Comparison of ENCODE assay signal across 8 cellular contexts in genomic region chr13:51764184-51765141, GRCh38. TPM values are rescaled to one million over a fixed set of nuclear protein-coding genes. Genes with fewer than 3 reads are reported as not detected.
A peak's percentile ranks its signal among the peaks of the same experiment; 100 is the strongest.
DNase-seq lines count a peak whose midpoint lies in the region; ATAC-seq and TF ChIP-seq lines count a peak whose summit lies in the region.

No MANE protein-coding gene starts in this region.

- peak; percentile 58 for ATAC-seq in HG03097 (IDR thresholded peaks at IDR 0.05; ENCODE audit: low FRiP score, unreplicated experiment)

- H3K9me3 Mint-ChIP-seq in MCF 10A (ENCODE audit: unreplicated experiment) (no peaks in the 10 kb centered on the region), mesothelial cell of epicardium (no peaks in the 10 kb centered on the region)

- no peaks in the 10 kb centered on the region for H3K27me3 Mint-ChIP-seq in MCF 10A (ENCODE audit: insufficient read depth, unreplicated experiment)
- H3K27me3 Mint-ChIP-seq in mesothelial cell of epicardium (ENCODE audit: low read depth) = no peaks in the 10 kb centered on the region

- H3K36me3 Mint-ChIP-seq in MCF 10A (ENCODE audit: insufficient read depth, unreplicated experiment) (peaks cover 61% of the 10 kb centered on the region), mesothelial cell of epicardium (peaks cover 1% of the 10 kb centered on the region)

- H3K27ac ChIP-seq in breast epithelium = peak overlapping the region; percentile 73 to 87
- peak overlapping the region; percentile 77 for H3K27ac ChIP-seq in layer of hippocampus (ENCODE audit: low read depth, low read length)

- peaks cover 0 to 4% of the 10 kb centered on the region in 2 donors for H3K4me1 ChIP-seq in breast epithelium

- intact Hi-C loops in breast epithelium (cut with DNase I; ENCODE audit: low total_unique reads) (no loop called here), MCF 10A (cut with micrococcal nuclease) (no loop called here)

- H3K36me3 ChIP-seq in breast epithelium = no peaks in the 10 kb centered on the region

- no peaks in the 10 kb centered on the region for H3K9me3 ChIP-seq in breast epithelium

- no peak for TF ChIP-seq CTCF in breast epithelium (IDR thresholded peaks at IDR 0.05)
- TF ChIP-seq CTCF in MCF 10A (IDR thresholded peaks at IDR 0.05; ENCODE audit: unreplicated experiment) = no peak
- TF ChIP-seq CTCF in mesothelial cell of epicardium (IDR thresholded peaks at IDR 0.05; ENCODE audit: unreplicated experiment) = no peak

- H3K4me3 ChIP-seq in breast epithelium = peak overlapping the region in 1 of 3 donors; percentile 8

- POLR2A ChIA-PET in MCF 10A (lab: Yijun Ruan, JAX) = interaction anchor here (0.7 kb wide), 1 partner anchor 443 kb away, joined by 3 read pairs; no protein-coding TSS in a partner anchor

- CTCF ChIA-PET in MCF 10A (lab: Yijun Ruan, JAX) = interaction anchor here (0.5 to 1.5 kb wide), 3 partner anchors 33 to 343 kb away, joined by 3 to 6 read pairs (median 3); no protein-coding TSS in a partner anchor

- H3K4me3 Mint-ChIP-seq in MCF 10A (ENCODE audit: unreplicated experiment) (no peak overlapping the region), mesothelial cell of epicardium (no peak overlapping the region)

- no peak for TF ChIP-seq POLR2A in breast epithelium (IDR thresholded peaks at IDR 0.05)

- BruUV-seq in MCF 10A (replicated peaks; lab: Mats Ljungman, UMichigan) = no TSS peak

- no peak overlapping the region for H3K27ac Mint-ChIP-seq in MCF 10A (ENCODE audit: low read depth, unreplicated experiment)
- H3K27ac Mint-ChIP-seq in mesothelial cell of epicardium = no peak overlapping the region

- H3K4me1 Mint-ChIP-seq in MCF 10A (ENCODE audit: insufficient read depth, unreplicated experiment) (no peaks in the 10 kb centered on the region), mesothelial cell of epicardium (peaks cover 9% of the 10 kb centered on the region)

- DNase-seq in breast epithelium (ENCODE audit: low spot score in 2 of 2) (peak in 1 of 2 donors; percentile 54), MCF 10A (ENCODE audit: unreplicated experiment) (no peak), SW480 (ENCODE audit: low spot score) (peak; percentile 95), astrocyte of the hippocampus (ENCODE audit: low read depth, low spot score) (peak; percentile 88), mesothelial cell of epicardium (ENCODE audit: low spot score in 2 of 2, unreplicated experiment in 2 of 2) (no peak)
- DNase-seq in stimulated activated CD4-positive, alpha-beta T cell treated with anti-CD3 and anti-CD28 coated beads, Interleukin-2, amount 100 ng/mL, for 48 hours = peak; percentile 50 to 54

- H3K27me3 ChIP-seq in breast epithelium = no peaks in the 10 kb centered on the region
- H3K27me3 ChIP-seq in layer of hippocampus (ENCODE audit: control insufficient read depth, insufficient read depth, low read length) = no peaks in the 10 kb centered on the region

RNA-seq across cellular contexts. Expression of gene DHRS12, which starts 39.5 kb away (rescaled TPM):
- total RNA-seq in breast epithelium (10 to 100 TPM; 16.2 to 35.7 (median 16.4) TPM), MCF 10A (2022) (6.2 and 6.8 TPM in 2 replicates), mesothelial cell of epicardium (14.4 to 17.3 TPM (median 16.0 TPM) in 3 replicates)

Comparison
In these comparisons a context has a peak if more than half of its experiments do, and no peak if none do; other contexts are left out.
1. DNase-seq: peak in SW480 (single experiment), astrocyte of the hippocampus (single experiment) and stimulated activated CD4-positive, alpha-beta T cell treated with anti-CD3 and anti-CD28 coated beads, Interleukin-2, amount 100 ng/mL, for 48 hours (2 of 2); none in MCF 10A (single experiment) and mesothelial cell of epicardium (0 of 2).